Comparison of ENCODE assay signal across 13 cellular contexts in genomic region chr11:860238-861104, GRCh38. TPM values are rescaled to one million over a fixed set of nuclear protein-coding genes. Genes with fewer than 3 reads are reported as not detected.
DNase-seq lines count a peak whose midpoint lies in the region; ATAC-seq and TF ChIP-seq lines count a peak whose summit lies in the region.
"Had no signal": no experiment of that assay in that cellular context is flagged by ENCODE, and none has a peak within 500 bp of the region (broad histone marks: within the 10 kb centered on the region; RNA-seq: fewer than 3 reads in every experiment).

No MANE protein-coding gene starts in this region.

- no peak overlapping the region for H4K91ac ChIP-seq in IMR-90 (ENCODE audit: insufficient read depth, low read depth, low read length)

- no peak overlapping the region for H3K23ac ChIP-seq in IMR-90 (ENCODE audit: low read depth, low read length)

- CTCF ChIA-PET in IMR-90 (lab: Yijun Ruan, JAX) = interaction anchor here (0.6 kb wide), 1 partner anchor 38 kb away, joined by 3 read pairs; no protein-coding TSS in a partner anchor

- H2BK15ac ChIP-seq in IMR-90 (ENCODE audit: low read depth, low read length) = no peak overlapping the region

- BruUV-seq in IMR-90 (replicated peaks; lab: Mats Ljungman, UMichigan) = no TSS peak

- H3K27ac ChIP-seq in BLaER1 = peak overlapping the region; percentile 10; the same call in 1 of the 2 replicates
- no peak overlapping the region for H3K27ac ChIP-seq in IMR-90 (ENCODE audit: insufficient read depth, low read length)
- peak overlapping the region; percentile 35 to 44 for H3K27ac ChIP-seq in ovary
- H3K27ac ChIP-seq: C4-2B, pancreas, thoracic aorta had no signal

- in situ Hi-C loops in IMR-90 (cut with MboI; ENCODE audit: low sequenced_read_pairs) = no loop called here

- H3K36me3 ChIP-seq in BLaER1 (peaks cover 31% of the 10 kb centered on the region; the same call in 1 of the 2 replicates), IMR-90 (ENCODE audit: control insufficient read depth, insufficient read depth, low read length) (peaks cover 31% of the 10 kb centered on the region), ovary (no peaks in the 10 kb centered on the region)
- H3K36me3 ChIP-seq: pancreas, thoracic aorta had no signal

- H3K27me3 ChIP-seq in BLaER1 = no peaks in the 10 kb centered on the region
- H3K27me3 ChIP-seq in IMR-90 (ENCODE audit: control insufficient read depth, insufficient read depth, low read length) = no peaks in the 10 kb centered on the region
- H3K27me3 ChIP-seq in ovary = no peaks in the 10 kb centered on the region
- H3K27me3 ChIP-seq: pancreas had no signal

- H4K8ac ChIP-seq in IMR-90 (ENCODE audit: low read depth in 2 of 2, low read length in 2 of 2) = 0 out of 4 replicates have a peak overlapping the region, but pooled peaks of 1 of the 2 experiments have one; percentile 57

- intact Hi-C loops in IMR-90 (cut with micrococcal nuclease) (no loop called here), ovary (cut with DNase I) (no loop called here)

- peak overlapping the region; percentile 53 for H2AK9ac ChIP-seq in IMR-90 (replicated peaks; ENCODE audit: low read depth, low read length, poor library complexity)

- POLR2A ChIA-PET in IMR-90 (lab: Charles Lee; ENCODE audit: unreplicated experiment) = interaction anchor here (0.6 to 1.3 kb wide), 2 partner anchors 16 to 723 kb away, joined by 3 to 12 read pairs; no protein-coding TSS in a partner anchor

- no peak overlapping the region for H3K18ac ChIP-seq in IMR-90 (ENCODE audit: low read depth, low read length)

- 83% methylated on average over 11 of the region's 21 CpGs; no CpG with 5 or more reads in 1 of the 2 experiments for WGBS in IMR-90 (ENCODE audit: extremely low coverage in 2 of 2, insufficient read length in 1 of 2), 2 experiments
- WGBS in ovary, 3 donors = 81 to 87% (median 84%) methylated on average over 16 to 21 of the region's 21 CpGs

- H2BK5ac ChIP-seq in IMR-90 (ENCODE audit: low read depth, low read length, poor library complexity, severe bottlenecking) = no peak overlapping the region

- no peak for TF ChIP-seq RAD21 in IMR-90 (IDR thresholded peaks at IDR 0.05; ENCODE audit: low read length)

- dilution Hi-C loops in IMR-90 (cut with HindIII; ENCODE audit: low sequenced_read_pairs, unreplicated experiment) = no loop called here

- TF ChIP-seq EP300 in ovary (IDR thresholded peaks at IDR 0.05) = no peak

- H2BK20ac ChIP-seq in IMR-90 (ENCODE audit: low read depth, low read length) = no peak overlapping the region

- H2AFZ ChIP-seq in IMR-90 (replicated peaks; ENCODE audit: low read length, poor library complexity) = no peak overlapping the region

- H3K9me3 ChIP-seq in BLaER1 (no peaks in the 10 kb centered on the region), IMR-90 (ENCODE audit: control insufficient read depth, insufficient read depth, low read length) (no peaks in the 10 kb centered on the region), ovary (no peaks in the 10 kb centered on the region)
- H3K9me3 ChIP-seq: pancreas, thoracic aorta had no signal

- H3K4me3 ChIP-seq in BLaER1 (no peak overlapping the region), IMR-90 (ENCODE audit: insufficient read depth, low read depth, low read length) (no peak overlapping the region), ovary (no peak overlapping the region)
- H3K4me3 ChIP-seq: pancreas had no signal

- DNase-seq in IMR-90 = no peak
- DNase-seq in erythroblast (lab: John Stamatoyannopoulos, UW) = peak; percentile 38 to 43
- DNase-seq in ovary = no peak
- DNase-seq in GM20000 (ENCODE audit: low spot score) = no peak
- DNase-seq: activated naive CD4-positive, alpha-beta T cell treated with anti-CD3 and anti-CD28 coated beads for 36 hours; activated T-cell treated with anti-CD3 and anti-CD28 coated beads for 4 hours; NCI-H2081 treated with DMSO at 0.1 percent for 48 hours had no signal

- no peak for TF ChIP-seq CTCF in IMR-90 (conservative IDR thresholded peaks at IDR 0.05; ENCODE audit: low read depth, low read length)
- no peak for TF ChIP-seq CTCF in ovary (IDR thresholded peaks at IDR 0.05)
- TF ChIP-seq CTCF in GM20000 (IDR thresholded peaks at IDR 0.05; ENCODE audit: extremely low read depth, missing control alignments) = no peak

- H3K4me1 ChIP-seq in BLaER1 (peaks cover 69% of the 10 kb centered on the region), IMR-90 (ENCODE audit: control insufficient read depth, insufficient read depth, low read length) (peaks cover 12% of the 10 kb centered on the region), ovary (ENCODE audit: insufficient read depth) (peaks cover 12% of the 10 kb centered on the region)

- no peak overlapping the region for H3K14ac ChIP-seq in IMR-90 (replicated peaks; ENCODE audit: low read depth, low read length)

- H3K4ac ChIP-seq in IMR-90 (ENCODE audit: low read depth, low read length) = no peak overlapping the region

- peaks cover 24 to 81% of the 10 kb centered on the region in 2 experiments for H3K79me1 ChIP-seq in IMR-90 (ENCODE audit: low read depth in 1 of 2, low read length in 2 of 2)

- H3K9me1 ChIP-seq in IMR-90 (ENCODE audit: insufficient read depth, low read length) = peaks cover 3% of the 10 kb centered on the region; the same call in 1 of the 2 replicates

- H2BK120ac ChIP-seq in IMR-90 (ENCODE audit: low read depth, low read length) = no peak overlapping the region

- no peak overlapping the region for H4K5ac ChIP-seq in IMR-90 (ENCODE audit: low read depth, low read length)

- no peak overlapping the region for H3K56ac ChIP-seq in IMR-90 (ENCODE audit: extremely low read depth, insufficient read depth, low read length)

- H3K9ac ChIP-seq in BLaER1 (no peak overlapping the region), IMR-90 (ENCODE audit: low read depth, low read length) (no peak overlapping the region)

- peak overlapping the region; percentile 19 for H3K4me2 ChIP-seq in BLaER1
- no peak overlapping the region; the same call in 1 of the 2 replicates for H3K4me2 ChIP-seq in IMR-90 (ENCODE audit: low read depth, low read length)

- ATAC-seq in IMR-90 (ENCODE audit: low read depth) (no peak), HG02610 (IDR thresholded peaks at IDR 0.05; ENCODE audit: unreplicated experiment) (no peak), HG02840 (IDR thresholded peaks at IDR 0.05; ENCODE audit: low FRiP score, unreplicated experiment) (no peak)

- no peak for TF ChIP-seq POLR2A in IMR-90 (IDR thresholded peaks at IDR 0.05; ENCODE audit: low read depth, low read length)
- peak; percentile 46 for TF ChIP-seq POLR2A in erythroblast (IDR thresholded peaks at IDR 0.05; ENCODE audit: low read length)
- TF ChIP-seq POLR2A in ovary (IDR thresholded peaks at IDR 0.05) = no peak

- peak overlapping the region; percentile 31; the same call in 1 of the 2 replicates for H2AK5ac ChIP-seq in IMR-90 (ENCODE audit: low read depth, low read length)

- peaks cover 84% of the 10 kb centered on the region for H4K20me1 ChIP-seq in BLaER1
- peaks cover 60% of the 10 kb centered on the region for H4K20me1 ChIP-seq in IMR-90 (ENCODE audit: insufficient read depth, low read length)

TF ChIP-seq in IMR-90, 13 proteins besides CTCF, POLR2A, EP300 and RAD21:
- TF ChIP-seq NFE2L2 (IDR thresholded peaks at IDR 0.05; ENCODE audit: low read depth, low read length) (no peak), MAZ (IDR thresholded peaks at IDR 0.05; ENCODE audit: borderline replicate concordance, low read depth, low read length) (no peak), BHLHE40 (IDR thresholded peaks at IDR 0.05; ENCODE audit: low read depth, low read length) (no peak), CHD1 (IDR thresholded peaks at IDR 0.05; ENCODE audit: low read depth, low read length) (no peak), FOS (IDR thresholded peaks at IDR 0.05; ENCODE audit: low read depth, low read length) (no peak)
- TF ChIP-seq, protein P1, sequence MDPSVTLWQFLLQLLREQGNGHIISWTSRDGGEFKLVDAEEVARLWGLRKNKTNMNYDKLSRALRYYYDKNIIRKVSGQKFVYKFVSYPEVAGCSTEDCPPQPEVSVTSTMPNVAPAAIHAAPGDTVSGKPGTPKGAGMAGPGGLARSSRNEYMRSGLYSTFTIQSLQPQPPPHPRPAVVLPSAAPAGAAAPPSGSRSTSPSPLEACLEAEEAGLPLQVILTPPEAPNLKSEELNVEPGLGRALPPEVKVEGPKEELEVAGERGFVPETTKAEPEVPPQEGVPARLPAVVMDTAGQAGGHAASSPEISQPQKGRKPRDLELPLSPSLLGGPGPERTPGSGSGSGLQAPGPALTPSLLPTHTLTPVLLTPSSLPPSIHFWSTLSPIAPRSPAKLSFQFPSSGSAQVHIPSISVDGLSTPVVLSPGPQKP (IDR thresholded peaks at IDR 0.05; ENCODE audit: borderline replicate concordance, low read depth, low read length) = no peak

RNA-seq across cellular contexts. Expression of gene TSPAN4, which starts 17.8 kb away (rescaled TPM):
- 143 and 161 TPM in 2 replicates for total RNA-seq in IMR-90 (2012; rRNA removed)
- polyA plus RNA-seq in IMR-90 (2012; rRNA removed) = 293 and 327 TPM in 2 replicates
- polyA plus RNA-seq in IMR-90 (2012; cell fraction: cytosol; rRNA removed) = 286 and 483 TPM in 2 replicates
- polyA plus RNA-seq in IMR-90 (2012; cell fraction: nucleus; rRNA removed; ENCODE audit: low replicate concordance) = 295 and 963 TPM in 2 replicates
- 100 to 1,000 TPM in 1 of 7 donors, 10 to 100 TPM in 6; 66.6 to 109 (median 89.7) TPM for total RNA-seq in ovary
- polyA plus RNA-seq in ovary = 100 to 1,000 TPM in 1 of 2 donors, 1 to 10 TPM in 1; 6.4 to 124 TPM

RNA-seq across cellular contexts. Expression of gene POLR2L, which starts 18.1 kb away (rescaled TPM):
- total RNA-seq in IMR-90 (2012; rRNA removed) = 44.4 and 123 TPM in 2 replicates
- 416 and 907 TPM in 2 replicates for polyA plus RNA-seq in IMR-90 (2012; rRNA removed)
- polyA plus RNA-seq in IMR-90 (2012; cell fraction: cytosol; rRNA removed) = 193 and 430 TPM in 2 replicates
- polyA plus RNA-seq in IMR-90 (2012; cell fraction: nucleus; rRNA removed; ENCODE audit: low replicate concordance) = 27.7 and 112 TPM in 2 replicates
- total RNA-seq in ovary = 10 to 100 TPM; 26.8 to 89.3 (median 62.7) TPM
- 10 to 100 TPM in 1 of 2 donors, 1 to 10 TPM in 1; 4.9 to 67.3 TPM for polyA plus RNA-seq in ovary

RNA-seq across cellular contexts. Expression of gene CD151, which starts 27.7 kb away (rescaled TPM):
- 789 and 1,150 TPM in 2 replicates for total RNA-seq in IMR-90 (2012; rRNA removed)
- polyA plus RNA-seq in IMR-90 (2012; rRNA removed) = 1,267 and 1,435 TPM in 2 replicates
- 933 and 2,823 TPM in 2 replicates for polyA plus RNA-seq in IMR-90 (2012; cell fraction: cytosol; rRNA removed)
- 859 and 2,218 TPM in 2 replicates for polyA plus RNA-seq in IMR-90 (2012; cell fraction: nucleus; rRNA removed; ENCODE audit: low replicate concordance)
- 100 to 1,000 TPM in 6 of 7 donors, 10 to 100 TPM in 1; 32.9 to 243 (median 176) TPM for total RNA-seq in ovary
- polyA plus RNA-seq in ovary = 100 to 1,000 TPM in 1 of 2 donors, 10 to 100 TPM in 1; 46.3 to 168 TPM

RNA-seq across cellular contexts. Expression of gene CRACR2B, which starts 32.8 kb away (rescaled TPM):
- total RNA-seq in IMR-90 (2012; rRNA removed) = 0.28 and 0.54 TPM in 2 replicates
- 2.5 and 3.2 TPM in 2 replicates for polyA plus RNA-seq in IMR-90 (2012; rRNA removed)
- 3.2 and 3.5 TPM in 2 replicates for polyA plus RNA-seq in IMR-90 (2012; cell fraction: cytosol; rRNA removed)
- 8.0 and 18.2 TPM in 2 replicates for polyA plus RNA-seq in IMR-90 (2012; cell fraction: nucleus; rRNA removed; ENCODE audit: low replicate concordance)
- total RNA-seq in ovary = 1 to 10 TPM; 1.2 to 6.5 (median 3.9) TPM
- polyA plus RNA-seq in ovary = 1 to 10 TPM in 1 of 2 donors, under 1 TPM in 1; 0.18 to 5.0 TPM

RNA-seq across cellular contexts. Expression of gene PNPLA2, which starts 41.8 kb away (rescaled TPM):
- total RNA-seq in IMR-90 (2012; rRNA removed) (7.0 and 7.2 TPM in 2 replicates), ovary (10 to 100 TPM; 33.0 to 98.2 (median 83.0) TPM)
- polyA plus RNA-seq in IMR-90 (2012; rRNA removed) (94.3 and 109 TPM in 2 replicates), ovary (10 to 100 TPM; 12.9 to 91.5 TPM)
- 84.2 and 129 TPM in 2 replicates for polyA plus RNA-seq in IMR-90 (2012; cell fraction: cytosol; rRNA removed)
- polyA plus RNA-seq in IMR-90 (2012; cell fraction: nucleus; rRNA removed; ENCODE audit: low replicate concordance) = 289 and 727 TPM in 2 replicates

Comparison
In these comparisons a context has a peak if more than half of its experiments do, and no peak if none do; other contexts are left out.
1. DNase-seq: peak in erythroblast (2 of 2); none in IMR-90 (single experiment), ovary (0 of 5) and GM20000 (single experiment).